34 cellular contexts compared by ENCODE assay signal in the genomic region with DNA sequence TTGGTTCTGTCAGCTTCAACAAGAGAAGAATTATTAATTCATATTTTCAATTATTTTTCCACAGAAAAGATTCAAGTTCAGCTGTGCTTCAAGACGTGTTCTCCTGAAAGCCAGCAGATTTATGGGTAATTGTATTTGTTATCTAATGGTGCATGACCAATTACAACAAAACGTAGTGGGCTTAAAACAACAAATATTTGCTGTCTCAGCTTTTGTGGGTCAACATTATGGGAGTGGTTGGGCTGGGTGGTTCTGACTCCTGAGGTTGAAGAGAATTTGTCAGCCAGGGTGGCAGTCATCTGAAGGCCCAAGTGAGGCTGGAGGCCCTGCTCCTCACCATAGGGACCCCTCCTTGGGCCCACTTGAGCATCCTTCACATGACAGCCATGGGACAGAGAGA. TPM values are rescaled to one million over a fixed set of nuclear protein-coding genes. Genes with fewer than 3 reads are reported as not detected.
"Had no signal": no experiment of that assay in that cellular context is flagged by ENCODE, and none has a peak within 500 bp of the region (broad histone marks: within the 10 kb centered on the region; RNA-seq: fewer than 3 reads in every experiment).

No MANE protein-coding gene starts in this region.

- H3K27ac ChIP-seq: RWPE1, VCaP had no signal

- ATAC-seq: activated naive CD8-positive, alpha-beta T cell treated with anti-CD3 and anti-CD28 coated beads, Interleukin-2, amount 50 U/mL, for 24 hours; activated T-cell treated with anti-CD3 and anti-CD28 coated beads, Interleukin-2, amount 50 U/mL, for 4 hours; PC-3; Right ventricle myocardium inferior; SK-N-SH treated with all-trans-retinoic acid at 6 μM for 48 hours; T-cell had no signal

- DNase-seq: activated B cell treated with CpG ODN at 0.5 μM for 24 hours; activated CD4-positive, alpha-beta memory T cell treated with anti-CD3 and anti-CD28 coated beads for 36 hours; activated CD4-positive, alpha-beta T cell treated with anti-CD3 and anti-CD28 coated beads for 4 hours; activated CD4-positive, alpha-beta T cell treated with anti-CD3 and anti-CD28 coated beads, Interleukin-2, amount 50 U/mL, for 1 hour; activated CD4-positive, CD25-positive, alpha-beta regulatory T cell treated with anti-CD3 and anti-CD28 coated beads, Interleukin-2, amount 50 U/mL, for 72 hours; activated CD8-positive, alpha-beta memory T cell treated with anti-CD3 and anti-CD28 coated beads, Interleukin-2, amount 50 U/mL, for 4 hours; activated gamma-delta T cell treated with Interleukin-2 at 50 U/mL for 16 hours; activated naive CD4-positive, alpha-beta T cell treated with anti-CD3 and anti-CD28 coated beads for 36 hours; activated naive CD8-positive, alpha-beta T cell treated with anti-CD3 and anti-CD28 coated beads, Interleukin-2, amount 50 U/mL, for 24 hours; activated T-cell treated with anti-CD3 and anti-CD28 coated beads for 4 hours; activated T-cell treated with anti-CD3 and anti-CD28 coated beads, Interleukin-2, amount 50 U/mL, for 4 hours; anterior cingulate cortex; caudate nucleus; cerebellar nuclear complex; MM.1S; NCI-H1092; NCI-H1436 treated with DMSO at 0.1 percent for 48 hours; NCI-H1694 treated with DMSO at 0.1 percent for 48 hours; NCI-H2029; NCI-H2107; NCI-H2171; NCI-H510A; NCI-H526; NCI-H748 treated with DMSO at 0.1 percent for 48 hours; NK-92 treated with Interleukin-12 subunit alpha and Interleukin-12 subunit beta, amount 100 ng/mL, for 24 hours; PC-3; SIG-M5; T-cell; T-helper 2 cell; T-helper 9 cell had no signal

RNA-seq across cellular contexts. Expression of gene KREMEN2, which starts 24.1 kb away (rescaled TPM):
- total RNA-seq: activated CD4-positive, alpha-beta memory T cell treated with anti-CD3 and anti-CD28 coated beads for 36 hours; activated naive CD4-positive, alpha-beta T cell treated with anti-CD3 and anti-CD28 coated beads for 36 hours; Right ventricle myocardium inferior had no signal
